ENCODE assay signal across 3 cellular contexts in genomic region chr7:77703669-77704068, GRCh38.
TF ChIP-seq lines count a peak whose summit lies in the region.
"Not testable (repeated sequence)": the region's sequence is repeated elsewhere in the genome, so short reads cannot be mapped to it uniquely, and the experiment has no call there.

No MANE protein-coding gene starts in this region.

TF ChIP-seq in HEK293, 187 proteins besides CTCF, POLR2A, EP300 and RAD21:
- TF ChIP-seq ZNF121 (tag by site-specific recombination; IDR thresholded peaks at IDR 0.05) = 0 out of 2 replicates have a peak, but pooled peaks have one; percentile 17

TF ChIP-seq in WTC11, 78 proteins besides CTCF, POLR2A, EP300 and RAD21:
- TF ChIP-seq TEAD1 (CRISPR knock-in tag; IDR thresholded peaks at IDR 0.05) (0 out of 2 replicates have a peak, but pooled peaks have one; percentile 28), ZNF121 (CRISPR knock-in tag; IDR thresholded peaks at IDR 0.05) (peak; percentile 51; the same call in 1 of the 2 replicates)

TF ChIP-seq in HepG2, 621 proteins besides CTCF, POLR2A, EP300 and RAD21:
- TF ChIP-seq LCORL (IDR thresholded peaks at IDR 0.05) (peak; percentile 22; the same call in 1 of the 2 replicates), TEAD3 (CRISPR knock-in tag; optimal IDR thresholded peaks at IDR 0.05; ENCODE audit: borderline replicate concordance) (peak; percentile 42), ZMYM3 (CRISPR knock-in tag; IDR thresholded peaks at IDR 0.05) (0 out of 2 replicates have a peak, but pooled peaks have one; percentile 27), RARA (CRISPR knock-in tag; IDR thresholded peaks at IDR 0.05) (peak; percentile 48; the same call in 1 of the 2 replicates), ZNF121 (CRISPR knock-in tag; IDR thresholded peaks at IDR 0.05) (peak; percentile 98), HNF4A (CRISPR knock-in tag; IDR thresholded peaks at IDR 0.05) (peak; percentile 36; the same call in 1 of the 2 replicates), GATAD2A (CRISPR knock-in tag; IDR thresholded peaks at IDR 0.05) (peak; percentile 34; the same call in 1 of the 2 replicates), ZFP90 (CRISPR knock-in tag; IDR thresholded peaks at IDR 0.05; ENCODE audit: borderline replicate concordance) (peak; percentile 95; the same call in 1 of the 2 replicates)
- not testable (repeated sequence) for TF ChIP-seq LCORL (CRISPR knock-in tag; IDR thresholded peaks at IDR 0.05)
TF ChIP-seq in HepG2: peak in this region for 8; not testable (repeated sequence) for 613.
